Comparison of ENCODE assay signal across 12 cellular contexts in genomic region chr5:150303070-150303595, GRCh38. TPM values are rescaled to one million over a fixed set of nuclear protein-coding genes. Genes with fewer than 3 reads are reported as not detected.
DNase-seq lines count a peak whose midpoint lies in the region; ATAC-seq and TF ChIP-seq lines count a peak whose summit lies in the region.
"Had no signal": no experiment of that assay in that cellular context is flagged by ENCODE, and none has a peak within 500 bp of the region (broad histone marks: within the 10 kb centered on the region; RNA-seq: fewer than 3 reads in every experiment).

No MANE protein-coding gene starts in this region.

- H3K36me3 ChIP-seq in lower lobe of right lung (no peaks in the 10 kb centered on the region), stomach smooth muscle (ENCODE audit: control insufficient read depth in 2 of 2, insufficient read depth in 2 of 2, low read length in 2 of 2) (no peaks in the 10 kb centered on the region), mucosa of descending colon (ENCODE audit: low read depth) (no peaks in the 10 kb centered on the region)

- no peaks in the 10 kb centered on the region for H3K27me3 Mint-ChIP-seq in HFFc6 (ENCODE audit: insufficient read depth)

- H3K27ac ChIP-seq in lower lobe of right lung (peak overlapping the region; percentile 73), stomach smooth muscle (ENCODE audit: low read length) (no peak overlapping the region)

- no peak overlapping the region for H3K4me3 Mint-ChIP-seq in HFFc6

- H3K36me3 Mint-ChIP-seq in HFFc6 (ENCODE audit: low read depth): no peaks in the 10 kb centered on the region

- 0 out of 2 replicates have a peak overlapping the region, but pooled peaks have one; percentile 15 for H3K27ac Mint-ChIP-seq in HFFc6

- H3K9me3 Mint-ChIP-seq in HFFc6: no peaks in the 10 kb centered on the region

- no peaks in the 10 kb centered on the region for H3K9me3 ChIP-seq in lower lobe of right lung
- no peaks in the 10 kb centered on the region for H3K9me3 ChIP-seq in stomach smooth muscle (ENCODE audit: control insufficient read depth in 2 of 2, low read length in 2 of 2)
- H3K9me3 ChIP-seq in mucosa of descending colon: no peaks in the 10 kb centered on the region

- peaks cover 68% of the 10 kb centered on the region for H3K4me1 Mint-ChIP-seq in HFFc6 (ENCODE audit: low read depth)

- H3K9ac ChIP-seq in stomach smooth muscle (ENCODE audit: low read length in 2 of 2): no peak overlapping the region

- ATAC-seq in lower lobe of right lung (no peak), HG02884 (IDR thresholded peaks at IDR 0.05; ENCODE audit: unreplicated experiment) (no peak), HG03520 (IDR thresholded peaks at IDR 0.05; ENCODE audit: unreplicated experiment) (no peak), mucosa of descending colon (no peak)

- TF ChIP-seq CTCF in HFFc6 (IDR thresholded peaks at IDR 0.05): no peak
- no peak for TF ChIP-seq CTCF in choroid plexus epithelial cell (conservative IDR thresholded peaks at IDR 0.05; ENCODE audit: low read depth, low read length)
- no peak for TF ChIP-seq CTCF in lower lobe of right lung (IDR thresholded peaks at IDR 0.05)
- TF ChIP-seq CTCF in mucosa of descending colon (IDR thresholded peaks at IDR 0.05): no peak

- intact Hi-C loops in lower lobe of right lung (cut with DNase I) (no loop called here), mucosa of descending colon (cut with DNase I, micrococcal nuclease) (no loop called here)

- H3K4me3 ChIP-seq in choroid plexus epithelial cell (ENCODE audit: low read depth, low read length): peak overlapping the region; percentile 56
- peak overlapping the region; percentile 49 for H3K4me3 ChIP-seq in lower lobe of right lung
- peak overlapping the region; percentile 47 to 67 for H3K4me3 ChIP-seq in stomach smooth muscle (ENCODE audit: low read length in 2 of 2)
- no peak overlapping the region for H3K4me3 ChIP-seq in mucosa of descending colon

- H3K27me3 ChIP-seq in lower lobe of right lung (ENCODE audit: low read depth) (peaks cover 25% of the 10 kb centered on the region), stomach smooth muscle (ENCODE audit: control insufficient read depth in 1 of 2, insufficient read depth in 2 of 2, low read length in 2 of 2) (peaks cover 6 to 12% of the 10 kb centered on the region in 2 donors)

- H3K4me1 ChIP-seq in lower lobe of right lung (peaks cover 23% of the 10 kb centered on the region), stomach smooth muscle (ENCODE audit: control insufficient read depth, insufficient read depth, low read length) (peaks cover 39% of the 10 kb centered on the region), mucosa of descending colon (ENCODE audit: low read depth) (no peaks in the 10 kb centered on the region)

- peak; percentile 35 for DNase-seq in HFFc6
- DNase-seq in choroid plexus epithelial cell (ENCODE audit: low read depth): no peak
- DNase-seq in lower lobe of right lung: no peak
- no peak for DNase-seq in NCI-H1092 (lab: John Stamatoyannopoulos, UW)
- DNase-seq in mucosa of descending colon: no peak
- DNase-seq: activated effector memory CD4-positive, alpha-beta T cell treated with Interleukin-2 at 50 U/mL for 16 hours; KBM-7; occipital lobe had no signal

RNA-seq across cellular contexts. Expression of gene ARSI, which starts 0.4 kb away (rescaled TPM):
- total RNA-seq in HFFc6 (2021; fragmentation: NEBNext Ultra II Directional; extraction: Animal tissue kit (Norgen Biotek cat#: 25700)): 1 to 10 TPM; 4.6 to 6.7 (median 4.9) TPM
- total RNA-seq in lower lobe of right lung (3.5 TPM), mucosa of descending colon (1 to 10 TPM in 1 of 3 donors, under 1 TPM in 2; 0.41 to 1.6 (median 0.63) TPM)

RNA-seq across cellular contexts. Expression of gene CAMK2A, which starts 13.6 kb away (rescaled TPM):
- total RNA-seq in HFFc6 (2021; fragmentation: NEBNext Ultra II Directional; extraction: Animal tissue kit (Norgen Biotek cat#: 25700)): under 1 TPM; 0.09 to 0.64 (median 0.18) TPM
- total RNA-seq in lower lobe of right lung: 1.3 TPM
- 1 to 10 TPM in 1 of 3 donors, under 1 TPM in 2; 0.46 to 3.0 (median 0.93) TPM for total RNA-seq in mucosa of descending colon
- total RNA-seq: dermis microvascular lymphatic vessel endothelial cell had no signal

RNA-seq across cellular contexts. Expression of gene TCOF1, which starts 54.4 kb away (rescaled TPM):
- 10 to 100 TPM; 30.8 to 44.6 (median 38.5) TPM for total RNA-seq in HFFc6 (2021; fragmentation: NEBNext Ultra II Directional; extraction: Animal tissue kit (Norgen Biotek cat#: 25700))
- 27.1 TPM for total RNA-seq in lower lobe of right lung
- 10 to 100 TPM; 17.3 to 36.2 (median 26.0) TPM for total RNA-seq in mucosa of descending colon
